ENCODE assay signal across 8 cellular contexts in the genomic region with DNA sequence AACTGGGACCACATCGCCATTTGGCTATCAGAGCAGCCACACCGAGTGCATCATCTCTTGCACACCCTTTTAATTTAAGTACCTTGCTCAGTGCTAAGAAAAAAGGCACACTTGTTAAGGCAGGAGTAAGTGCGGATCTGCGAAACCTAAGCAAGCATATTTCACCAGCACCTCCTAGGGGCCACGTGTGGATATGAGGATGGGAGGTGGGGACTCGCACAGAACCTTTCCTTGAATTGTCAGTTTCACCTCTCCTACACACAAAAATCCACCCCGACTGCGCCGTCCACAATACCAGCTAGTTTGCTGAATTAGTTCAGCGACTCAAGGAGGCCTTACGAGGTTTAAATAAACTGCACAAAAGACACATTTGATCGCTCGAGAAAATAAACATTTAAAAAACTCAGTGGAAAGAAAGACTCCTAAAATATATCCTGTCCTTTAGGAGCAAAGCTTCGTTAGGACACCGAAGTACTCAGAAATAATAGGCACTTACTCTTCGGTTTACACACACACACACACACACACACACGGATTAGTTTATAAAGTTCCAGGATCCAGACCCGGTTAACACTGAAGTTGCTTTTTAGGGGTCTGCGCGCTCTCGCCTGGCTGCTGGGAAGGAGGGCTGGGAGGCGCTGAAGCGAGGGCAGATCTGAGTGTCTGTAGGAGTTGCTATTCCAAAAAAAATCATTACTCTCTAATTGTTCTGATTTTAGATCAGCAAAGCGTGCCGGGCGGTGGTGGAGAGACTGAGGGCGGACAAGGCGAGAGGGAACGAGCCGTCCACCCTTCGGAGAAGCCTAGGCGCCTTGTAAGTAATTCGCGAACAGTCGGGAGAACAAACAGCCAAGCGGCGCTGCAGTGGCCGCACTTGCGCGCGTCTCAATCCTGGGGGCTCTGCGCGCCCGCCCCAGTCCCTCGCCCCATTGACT.
DNase-seq lines count a peak whose midpoint lies in the region; ATAC-seq and TF ChIP-seq lines count a peak whose summit lies in the region.

No MANE protein-coding gene starts in this region.

- H3K4me3 ChIP-seq in brain microvascular endothelial cell (ENCODE audit: low read depth, low read length) (peak overlapping the region; percentile 61), iPS-18c (ENCODE audit: insufficient read depth, low read depth, low read length) (peak overlapping the region; percentile 82)

- peak; percentile 8 for ATAC-seq in HG02981 (IDR thresholded peaks at IDR 0.05; ENCODE audit: unreplicated experiment)

- no peaks in the 10 kb centered on the region for H3K27me3 ChIP-seq in brain microvascular endothelial cell (replicated peaks)

- in situ Hi-C loops in brain microvascular endothelial cell (cut with HindIII; ENCODE audit: low pct_ligation_motif_present, low sequenced_read_pairs), result no loop called here

- DNase-seq in stimulated activated CD4-positive, alpha-beta T cell treated with anti-CD3 and anti-CD28 coated beads, Interleukin-1b, Interleukin-23, amount 100 ng/mL, for 48 hours, result peak; percentile 17
- no peak for DNase-seq in stimulated activated CD4-positive, alpha-beta T cell treated with anti-CD3 and anti-CD28 coated beads, Interleukin-4, amount 100 ng/mL, for 1 hour
- DNase-seq in NCI-H82 treated with DMSO at 0.1 percent for 48 hours (lab: John Stamatoyannopoulos, UW; ENCODE audit: unreplicated experiment) (peak; percentile 65), brain microvascular endothelial cell (peak; percentile 48), retina (peak; percentile 79), NCI-H1694 treated with DMSO at 0.1 percent for 48 hours (lab: John Stamatoyannopoulos, UW) (no peak)

- H3K9me3 ChIP-seq in iPS-18c (ENCODE audit: control insufficient read depth, insufficient read depth, low read length), result no peaks in the 10 kb centered on the region

- no peaks in the 10 kb centered on the region for H3K36me3 ChIP-seq in brain microvascular endothelial cell (replicated peaks)

- TF ChIP-seq CTCF in brain microvascular endothelial cell (IDR thresholded peaks at IDR 0.05; ENCODE audit: low read depth, low read length, missing control alignments), result peak; percentile 90

- H3K27ac ChIP-seq in brain microvascular endothelial cell, result no peak overlapping the region

Comparison
In these comparisons a context has a peak if more than half of its experiments do, and no peak if none do; other contexts are left out.
1. DNase-seq: peak in stimulated activated CD4-positive, alpha-beta T cell treated with anti-CD3 and anti-CD28 coated beads, Interleukin-1b, Interleukin-23, amount 100 ng/mL, for 48 hours (single experiment), NCI-H82 treated with DMSO at 0.1 percent for 48 hours (single experiment), brain microvascular endothelial cell (single experiment) and retina (single experiment); none in stimulated activated CD4-positive, alpha-beta T cell treated with anti-CD3 and anti-CD28 coated beads, Interleukin-4, amount 100 ng/mL, for 1 hour (single experiment) and NCI-H1694 treated with DMSO at 0.1 percent for 48 hours (single experiment).